Comparison of ENCODE assay signal across 17 cellular contexts in genomic region chr16:14120335-14120734, GRCh38.
"Had no signal": no experiment of that assay in that cellular context is flagged by ENCODE, and none has a peak within 500 bp of the region (broad histone marks: within the 10 kb centered on the region; RNA-seq: fewer than 3 reads in every experiment).

No MANE protein-coding gene starts in this region.

- H3K27ac ChIP-seq: foreskin keratinocyte, parathyroid adenoma, psoas muscle, sigmoid colon, skin epidermis, tibial artery, uterus had no signal

- H2AFZ ChIP-seq: parathyroid adenoma had no signal

- H3K9ac ChIP-seq: parathyroid adenoma had no signal

- H3K4me1 ChIP-seq: foreskin keratinocyte, uterus had no signal

- ATAC-seq: foreskin keratinocyte; left colon; natural killer cell treated with Interleukin-12 subunit alpha and Interleukin-12 subunit beta and Interleukin-15 and Interleukin-18, amount 100 ng/mL, for 72 hours; psoas muscle had no signal

- DNase-seq: dermis blood vessel endothelial cell; erythroblast; foreskin keratinocyte; head of caudate nucleus; hippocampal formation; left colon; midbrain; psoas muscle; retina; sigmoid colon; stimulated activated CD4-positive, alpha-beta T cell treated with anti-CD3 and anti-CD28 coated beads, Interleukin-12 subunit alpha, Interleukin-12 subunit beta, amount 100 ng/mL, for 4 hours; tibial artery; upper lobe of left lung; uterus had no signal

- H3K4me3 ChIP-seq: psoas muscle, sigmoid colon, skin epidermis, tibial artery, upper lobe of left lung, uterus had no signal

- H3K9me3 ChIP-seq: psoas muscle, sigmoid colon, tibial artery, upper lobe of left lung, uterus had no signal

- H3K27me3 ChIP-seq: foreskin keratinocyte, sigmoid colon, tibial artery, upper lobe of left lung, uterus had no signal

- H3K36me3 ChIP-seq: sigmoid colon, tibial artery, upper lobe of left lung, uterus had no signal
